8 cellular contexts compared by ENCODE assay signal in the genomic region with DNA sequence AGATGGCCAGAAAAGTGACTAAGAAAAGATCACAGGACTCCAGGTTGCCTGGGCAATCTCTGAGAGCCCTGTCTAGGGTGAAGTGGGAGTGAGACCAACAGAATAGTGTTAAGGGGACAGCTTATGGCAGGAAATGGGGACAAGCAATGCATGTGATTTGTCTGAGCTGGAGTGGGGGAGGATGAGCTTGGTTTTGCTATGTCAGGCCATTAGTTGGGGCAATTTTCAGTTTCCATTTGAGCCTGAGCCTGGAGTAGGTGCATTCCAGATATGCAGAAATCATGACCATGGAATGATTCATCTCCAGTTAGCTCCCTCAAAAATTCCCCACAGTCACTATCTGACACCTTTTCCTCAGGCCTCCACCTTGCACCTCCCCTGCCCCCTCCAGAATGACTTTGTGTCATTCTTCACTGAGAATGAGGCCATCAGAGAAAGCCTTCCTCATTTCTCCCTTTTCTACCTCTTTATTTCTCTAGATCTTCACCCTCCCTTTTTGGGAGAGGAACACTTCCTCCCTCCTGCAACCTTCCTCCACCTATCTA.
A peak's percentile ranks its signal among the peaks of the same experiment; 100 is the strongest.
DNase-seq lines count a peak whose midpoint lies in the region; ATAC-seq and TF ChIP-seq lines count a peak whose summit lies in the region.

No MANE protein-coding gene starts in this region.

- H3K36me3 ChIP-seq in kidney epithelial cell (ENCODE audit: control insufficient read depth, insufficient read depth, low read length) = no peaks in the 10 kb centered on the region

- peak; percentile 70 for DNase-seq in activated CD4-positive, alpha-beta T cell treated with anti-CD3 and anti-CD28 coated beads for 48 hours
- DNase-seq in activated CD4-positive, alpha-beta T cell treated with anti-CD3 and anti-CD28 coated beads for 4 hours = no peak
- DNase-seq in OCI-M1 (lab: John Stamatoyannopoulos, UW) (peak; percentile 47), kidney epithelial cell (ENCODE audit: low read depth) (peak; percentile 85), C1 segment of cervical spinal cord (lab: John Stamatoyannopoulos, UW) (no peak), SHP77 (lab: John Stamatoyannopoulos, UW) (no peak), hippocampal formation (lab: John Stamatoyannopoulos, UW) (no peak)

- TF ChIP-seq CTCF in kidney epithelial cell (IDR thresholded peaks at IDR 0.05; ENCODE audit: insufficient read depth, low read length, poor library complexity, severe bottlenecking) = no peak

- H3K27me3 ChIP-seq in kidney epithelial cell (ENCODE audit: control insufficient read depth, insufficient read depth, low read length) = no peaks in the 10 kb centered on the region

- ATAC-seq in HG02610 (IDR thresholded peaks at IDR 0.05; ENCODE audit: unreplicated experiment) = peak; percentile 85

- H3K4me3 ChIP-seq in kidney epithelial cell (ENCODE audit: low read depth, low read length) = no peak overlapping the region

Comparison
In these comparisons a context has a peak if more than half of its experiments do, and no peak if none do; other contexts are left out.
1. DNase-seq: peak in activated CD4-positive, alpha-beta T cell treated with anti-CD3 and anti-CD28 coated beads for 48 hours (single experiment), OCI-M1 (single experiment) and kidney epithelial cell (single experiment); none in activated CD4-positive, alpha-beta T cell treated with anti-CD3 and anti-CD28 coated beads for 4 hours (0 of 2), C1 segment of cervical spinal cord (0 of 14), SHP77 (0 of 2) and hippocampal formation (0 of 2).